Comparison of ENCODE assay signal across 29 cellular contexts in the genomic region with DNA sequence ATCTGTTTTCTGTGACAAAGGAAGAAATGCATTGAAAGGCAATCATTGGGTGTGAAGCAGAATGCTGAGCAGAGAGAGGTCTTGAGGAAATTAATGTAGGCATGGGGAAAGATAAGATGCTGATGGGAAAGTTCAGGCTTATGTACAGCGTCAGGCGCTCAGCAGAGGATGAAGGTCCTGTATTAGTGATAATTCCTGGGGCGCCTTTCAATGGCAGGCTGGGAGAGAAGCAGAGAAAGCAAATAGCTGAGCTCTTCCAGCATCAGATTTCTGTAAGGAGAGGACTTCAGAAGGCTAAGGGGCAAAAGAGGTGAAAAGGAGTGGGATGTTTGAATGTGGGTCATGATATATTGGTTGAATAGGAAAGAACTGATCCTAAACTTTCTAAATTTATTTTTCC.
"Had no signal": no experiment of that assay in that cellular context is flagged by ENCODE, and none has a peak within 500 bp of the region (broad histone marks: within the 10 kb centered on the region; RNA-seq: fewer than 3 reads in every experiment).

No MANE protein-coding gene starts in this region.

- H3K9me3 Mint-ChIP-seq: activated T-helper 1 cell treated with anti-CD3 and anti-CD28 coated beads, Interleukin-12 subunit alpha, Interleukin-12 subunit beta, Interleukin-2, Interleukin-4 antibody, amounts not matched to agents 30 ng/mL and 10 ng/mL and 1 ng/mL, durations not matched to agents 14 hours and 24 hours and 36 hours; T-helper 1 cell treated with Interleukin-12 subunit alpha and Interleukin-12 subunit beta and Interleukin-4 antibody, amounts not matched to agents 30 μg/mL and 1 μg/mL, for 36 hours had no signal

- H3K27me3 Mint-ChIP-seq: activated CD8-positive, alpha-beta memory T cell treated with anti-CD3 and anti-CD28 coated beads, Interleukin-2, amount 10 ng/mL, durations not matched to agents 7 days and 5 days; activated naive CD8-positive, alpha-beta T cell treated with anti-CD3 and anti-CD28 coated beads, Interleukin-2, amount 50 U/mL, for 24 hours; activated T-cell treated with anti-CD3 and anti-CD28 coated beads, Interleukin-2, amount 50 U/mL, for 24 hours had no signal

- H3K36me3 Mint-ChIP-seq: activated CD8-positive, alpha-beta memory T cell treated with anti-CD3 and anti-CD28 coated beads, Interleukin-2, amount 10 ng/mL, durations not matched to agents 7 days and 5 days; activated naive CD4-positive, alpha-beta T cell treated with anti-CD3 and anti-CD28 coated beads, Interleukin-2, amount 50 U/mL, for 72 hours had no signal

- DNase-seq: activated CD4-positive, alpha-beta T cell treated with anti-CD3 and anti-CD28 coated beads for 48 hours; activated CD4-positive, alpha-beta T cell treated with anti-CD3 and anti-CD28 coated beads, Interleukin-2, amount 50 U/mL, for 48 hours; activated CD4-positive, CD25-positive, alpha-beta regulatory T cell treated with anti-CD3 and anti-CD28 coated beads, Interleukin-2, amount 50 U/mL, for 72 hours; activated CD8-positive, alpha-beta memory T cell treated with anti-CD3 and anti-CD28 coated beads, Interleukin-2, amount 10 ng/mL, durations not matched to agents 7 days and 5 days; activated effector memory CD4-positive, alpha-beta T cell treated with Interleukin-2 at 50 U/mL for 16 hours; activated naive CD4-positive, alpha-beta T cell; activated naive CD8-positive, alpha-beta T cell treated with anti-CD3 and anti-CD28 coated beads, Interleukin-2, amount 50 U/mL, for 24 hours; activated T-cell treated with anti-CD3 and anti-CD28 coated beads, Interleukin-2, amount 50 U/mL, for 24 hours; amniotic stem cell; body of pancreas; central memory CD4-positive, alpha-beta T cell; Karpas-422; MM.1S; NCI-H1105; NCI-H1436; NCI-H187 treated with DMSO at 0.1 percent for 48 hours; NCI-H2081 treated with DMSO at 0.1 percent for 48 hours; NCI-H2171 treated with DMSO at 0.1 percent for 48 hours; NCI-H226; NCI-H526; NCI-H82; RPMI8226 had no signal

- H3K4me3 Mint-ChIP-seq: activated CD8-positive, alpha-beta memory T cell treated with anti-CD3 and anti-CD28 coated beads, Interleukin-2, amount 10 ng/mL, durations not matched to agents 7 days and 5 days; activated naive CD8-positive, alpha-beta T cell treated with anti-CD3 and anti-CD28 coated beads, Interleukin-2, amount 50 U/mL, for 24 hours; activated T-cell treated with anti-CD3 and anti-CD28 coated beads, Interleukin-2, amount 50 U/mL, for 24 hours; activated T-helper 1 cell treated with anti-CD3 and anti-CD28 coated beads, Interleukin-12 subunit alpha, Interleukin-12 subunit beta, Interleukin-2, Interleukin-4 antibody, amounts not matched to agents 30 ng/mL and 10 ng/mL and 1 ng/mL, durations not matched to agents 14 hours and 24 hours and 36 hours; T-helper 1 cell treated with Interleukin-12 subunit alpha and Interleukin-12 subunit beta and Interleukin-4 antibody, amounts not matched to agents 30 μg/mL and 1 μg/mL, for 36 hours had no signal

- H3K4me3 ChIP-seq: ascending aorta, body of pancreas, SJSA1 had no signal

- FAIRE-seq: bronchial epithelial cell had no signal

- ATAC-seq: activated CD8-positive, alpha-beta memory T cell treated with anti-CD3 and anti-CD28 coated beads, Interleukin-2, amount 10 ng/mL, durations not matched to agents 7 days and 5 days; activated naive CD4-positive, alpha-beta T cell treated with anti-CD3 and anti-CD28 coated beads, Interleukin-2, amount 50 U/mL, for 72 hours; activated naive CD8-positive, alpha-beta T cell treated with anti-CD3 and anti-CD28 coated beads, Interleukin-2, amount 50 U/mL, for 24 hours; body of pancreas; Right ventricle myocardium inferior had no signal

- H3K27ac Mint-ChIP-seq: activated CD8-positive, alpha-beta memory T cell treated with anti-CD3 and anti-CD28 coated beads, Interleukin-2, amount 10 ng/mL, durations not matched to agents 7 days and 5 days; activated naive CD4-positive, alpha-beta T cell treated with anti-CD3 and anti-CD28 coated beads, Interleukin-2, amount 50 U/mL, for 72 hours; activated naive CD8-positive, alpha-beta T cell treated with anti-CD3 and anti-CD28 coated beads, Interleukin-2, amount 50 U/mL, for 24 hours; activated T-cell treated with anti-CD3 and anti-CD28 coated beads, Interleukin-2, amount 50 U/mL, for 24 hours; activated T-helper 1 cell treated with anti-CD3 and anti-CD28 coated beads, Interleukin-12 subunit alpha, Interleukin-12 subunit beta, Interleukin-2, Interleukin-4 antibody, amounts not matched to agents 30 ng/mL and 10 ng/mL and 1 ng/mL, durations not matched to agents 14 hours and 24 hours and 36 hours; T-helper 1 cell treated with Interleukin-12 subunit alpha and Interleukin-12 subunit beta and Interleukin-4 antibody, amounts not matched to agents 30 μg/mL and 1 μg/mL, for 36 hours had no signal

- H3K36me3 ChIP-seq: ascending aorta, SJSA1 had no signal

- H3K4me1 Mint-ChIP-seq: activated CD8-positive, alpha-beta memory T cell treated with anti-CD3 and anti-CD28 coated beads, Interleukin-2, amount 10 ng/mL, durations not matched to agents 7 days and 5 days; activated naive CD8-positive, alpha-beta T cell treated with anti-CD3 and anti-CD28 coated beads, Interleukin-2, amount 50 U/mL, for 24 hours had no signal

- H3K27ac ChIP-seq: ascending aorta, body of pancreas, SJSA1 had no signal

- H3K4me1 ChIP-seq: ascending aorta, body of pancreas, SJSA1 had no signal

- H3K27me3 ChIP-seq: ascending aorta, body of pancreas, SJSA1 had no signal
